In the genomic region with DNA sequence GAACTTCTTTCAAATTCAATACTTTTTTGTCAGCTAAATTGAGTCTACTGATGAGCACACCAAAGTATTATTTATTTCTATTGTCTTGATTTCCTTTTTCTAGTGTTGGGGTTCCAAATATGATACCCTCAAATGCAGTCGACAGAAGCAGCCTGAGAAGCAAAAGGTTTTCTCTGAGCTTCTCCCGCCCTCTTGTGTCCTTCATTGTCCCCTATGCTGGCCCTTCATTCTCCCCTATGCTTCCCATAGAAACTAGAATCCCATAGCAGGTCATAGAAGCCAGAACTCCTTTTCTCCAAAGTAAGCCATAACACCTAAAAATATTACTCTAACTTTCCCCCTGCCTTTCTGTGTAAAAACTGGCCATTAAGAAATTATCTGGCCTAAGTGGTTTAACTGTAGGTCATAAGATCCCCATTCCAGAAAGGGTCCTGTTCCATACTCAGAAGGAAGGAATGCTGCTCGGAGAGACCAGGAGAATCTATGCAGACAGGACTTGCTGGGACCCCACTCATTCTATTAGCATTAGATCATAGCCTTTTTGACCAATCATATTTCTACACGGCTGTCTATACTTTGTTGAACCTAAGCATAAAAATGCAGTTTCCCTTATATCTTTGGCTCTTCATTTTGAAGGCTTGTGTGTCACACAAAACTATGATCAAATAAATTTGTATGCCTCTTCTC, we compare ENCODE assay signal across 19 cellular contexts.
A peak's percentile ranks its signal among the peaks of the same experiment; 100 is the strongest.
DNase-seq lines count a peak whose midpoint lies in the region; ATAC-seq and FAIRE-seq lines count a peak whose summit lies in the region.
"Had no signal": no experiment of that assay in that cellular context is flagged by ENCODE, and none has a peak within 500 bp of the region (broad histone marks: within the 10 kb centered on the region; RNA-seq: fewer than 3 reads in every experiment).

No MANE protein-coding gene starts in this region.

- peaks cover 0 to 4% of the 10 kb centered on the region in 2 donors for H3K9me3 Mint-ChIP-seq in activated naive CD4-positive, alpha-beta T cell treated with anti-CD3 and anti-CD28 coated beads, Interleukin-2, amount 50 U/mL, for 72 hours
- H3K9me3 Mint-ChIP-seq: activated CD4-positive, alpha-beta T cell treated with anti-CD3 and anti-CD28 coated beads, Interleukin-2, amount 10 ng/mL, durations not matched to agents 24 days and 14 days had no signal

- FAIRE-seq in HTR-8/SVneo (lab: Jason Lieb, UNC), result no peak

- no peak for ATAC-seq in activated naive CD4-positive, alpha-beta T cell treated with anti-CD3 and anti-CD28 coated beads, Interleukin-2, amount 50 U/mL, for 72 hours
- ATAC-seq: left ventricle myocardium superior, right cardiac atrium had no signal

- DNase-seq in EL (peak; percentile 79), HTR-8/SVneo (ENCODE audit: insufficient read length, low spot score) (peak; percentile 11), amniotic epithelial cell (ENCODE audit: low read depth) (peak; percentile 60), islet precursor cell (peak; percentile 83), DMS153 (lab: John Stamatoyannopoulos, UW) (no peak), NCI-H1417 treated with DMSO at 0.1 percent for 48 hours (lab: John Stamatoyannopoulos, UW) (no peak), Ammon's horn (ENCODE audit: low spot score) (no peak)
- no peak for DNase-seq in activated naive CD4-positive, alpha-beta T cell treated with anti-CD3 and anti-CD28 coated beads, Interleukin-2, amount 50 U/mL, for 72 hours (ENCODE audit: low spot score in 2 of 2)
- DNase-seq: activated CD4-positive, alpha-beta T cell treated with anti-CD3 and anti-CD28 coated beads, Interleukin-2, amount 10 ng/mL, durations not matched to agents 24 days and 14 days; caudate nucleus; CD4-positive, alpha-beta memory T cell; DND-41; left ventricle myocardium superior; NCI-H526 treated with DMSO at 0.1 percent for 48 hours; occipital lobe; Peyer's patch; stimulated activated naive CD4-positive, alpha-beta T cell; T1000 had no signal

- H3K27ac Mint-ChIP-seq in activated naive CD4-positive, alpha-beta T cell treated with anti-CD3 and anti-CD28 coated beads, Interleukin-2, amount 50 U/mL, for 72 hours, result no peak overlapping the region
- H3K27ac Mint-ChIP-seq: activated CD4-positive, alpha-beta T cell treated with anti-CD3 and anti-CD28 coated beads, Interleukin-2, amount 10 ng/mL, durations not matched to agents 24 days and 14 days; CD4-positive, alpha-beta memory T cell had no signal

- H3K36me3 Mint-ChIP-seq in activated naive CD4-positive, alpha-beta T cell treated with anti-CD3 and anti-CD28 coated beads, Interleukin-2, amount 50 U/mL, for 72 hours, result no peaks in the 10 kb centered on the region
- H3K36me3 Mint-ChIP-seq: CD4-positive, alpha-beta memory T cell had no signal

Comparison
In these comparisons a context has a peak if more than half of its experiments do, and no peak if none do; other contexts are left out.
1. DNase-seq: peak in EL (single experiment), HTR-8/SVneo (single experiment), amniotic epithelial cell (single experiment) and islet precursor cell (single experiment); none in DMS153 (single experiment), activated naive CD4-positive, alpha-beta T cell treated with anti-CD3 and anti-CD28 coated beads, Interleukin-2, amount 50 U/mL, for 72 hours (0 of 2), NCI-H1417 treated with DMSO at 0.1 percent for 48 hours (single experiment) and Ammon's horn (single experiment).